9 cellular contexts compared by ENCODE assay signal in the genomic region with DNA sequence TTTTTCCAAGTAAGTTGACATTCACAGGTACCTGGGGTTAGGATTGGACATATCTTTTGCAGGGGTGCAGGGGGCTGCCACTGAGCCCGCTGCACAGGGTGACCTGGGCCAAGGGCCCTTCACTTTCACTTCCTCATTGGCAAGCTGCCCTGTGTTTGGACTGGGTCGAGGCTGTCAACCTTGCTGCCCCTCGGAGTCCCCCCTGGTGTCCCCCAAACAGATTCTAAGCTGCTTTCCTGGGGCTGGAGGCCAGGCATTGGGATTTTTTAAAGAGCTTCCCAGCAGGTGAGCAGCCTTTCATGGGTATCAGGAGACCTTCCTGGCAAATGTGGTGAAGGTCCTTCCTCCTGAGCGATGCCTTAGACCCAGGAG. TPM values are rescaled to one million over a fixed set of nuclear protein-coding genes. Genes with fewer than 3 reads are reported as not detected.
DNase-seq lines count a peak whose midpoint lies in the region; ATAC-seq lines count a peak whose summit lies in the region.
"Had no signal": no experiment of that assay in that cellular context is flagged by ENCODE, and none has a peak within 500 bp of the region (broad histone marks: within the 10 kb centered on the region; RNA-seq: fewer than 3 reads in every experiment).

No MANE protein-coding gene starts in this region.

- no peaks in the 10 kb centered on the region for H4K20me1 ChIP-seq in GM23248 (ENCODE audit: insufficient read depth)

- H3K36me3 ChIP-seq in GM23248 (ENCODE audit: low read depth): no peaks in the 10 kb centered on the region
- H3K36me3 ChIP-seq: adrenal gland had no signal

- H3K4me1 ChIP-seq in mononuclear cell (ENCODE audit: insufficient read depth, low read length) (peaks cover 64% of the 10 kb centered on the region), GM23248 (ENCODE audit: insufficient read depth) (no peaks in the 10 kb centered on the region)

- no peaks in the 10 kb centered on the region for H3K36me3 Mint-ChIP-seq in T-helper 1 cell treated with Interleukin-12 subunit alpha and Interleukin-12 subunit beta and Interleukin-4 antibody, amounts not matched to agents 30 μg/mL and 1 μg/mL, for 36 hours (ENCODE audit: low read depth)

- peaks cover 35% of the 10 kb centered on the region for H3K4me1 Mint-ChIP-seq in T-helper 1 cell treated with Interleukin-12 subunit alpha and Interleukin-12 subunit beta and Interleukin-4 antibody, amounts not matched to agents 30 μg/mL and 1 μg/mL, for 36 hours (ENCODE audit: low read depth)

- H3K9me3 ChIP-seq in mononuclear cell (ENCODE audit: low read depth, low read length) (no peaks in the 10 kb centered on the region), GM23248 (ENCODE audit: low read depth) (no peaks in the 10 kb centered on the region)
- H3K9me3 ChIP-seq: adrenal gland had no signal

- peak overlapping the region; percentile 83 for H3K27ac Mint-ChIP-seq in T-helper 1 cell treated with Interleukin-12 subunit alpha and Interleukin-12 subunit beta and Interleukin-4 antibody, amounts not matched to agents 30 μg/mL and 1 μg/mL, for 36 hours

- H3F3A ChIP-seq in GM23248 (ENCODE audit: insufficient read depth): no peaks in the 10 kb centered on the region

- 56 to 57% methylated on average over 4 of the region's 4 CpGs for WGBS in GM23248 (ENCODE audit: low coverage in 1 of 2, low lambda C conversion rate in 2 of 2, missing lambda C conversion rate in 2 of 2), 2 experiments

- H3K4me2 ChIP-seq in GM23248 (ENCODE audit: unreplicated experiment): no peak overlapping the region

- H3K27ac ChIP-seq in GM23248: no peak overlapping the region

- H3K79me2 ChIP-seq in GM23248 (ENCODE audit: insufficient read depth): no peaks in the 10 kb centered on the region

- H3K9ac ChIP-seq in GM23248: no peak overlapping the region

- H3K4me3 Mint-ChIP-seq in T-helper 1 cell treated with Interleukin-12 subunit alpha and Interleukin-12 subunit beta and Interleukin-4 antibody, amounts not matched to agents 30 μg/mL and 1 μg/mL, for 36 hours: peak overlapping the region; percentile 69

- no peaks in the 10 kb centered on the region for H3K9me3 Mint-ChIP-seq in T-helper 1 cell treated with Interleukin-12 subunit alpha and Interleukin-12 subunit beta and Interleukin-4 antibody, amounts not matched to agents 30 μg/mL and 1 μg/mL, for 36 hours

- ATAC-seq in HG03159 (IDR thresholded peaks at IDR 0.05; ENCODE audit: unreplicated experiment) (peak; percentile 14), GM19395 (IDR thresholded peaks at IDR 0.05; ENCODE audit: unreplicated experiment) (no peak), HG02763 (IDR thresholded peaks at IDR 0.05; ENCODE audit: unreplicated experiment) (no peak)

- H3K4me3 ChIP-seq in mononuclear cell (ENCODE audit: low read length) (peak overlapping the region; percentile 42), GM23248 (no peak overlapping the region)
- H3K4me3 ChIP-seq: adrenal gland had no signal

- no peak overlapping the region for H2AFZ ChIP-seq in GM23248

- DNase-seq in DMS79 (lab: John Stamatoyannopoulos, UW) (peak; percentile 91), NCI-H524 (lab: John Stamatoyannopoulos, UW) (no peak), GM23248 (no peak)

- H3K9me2 ChIP-seq in GM23248 (ENCODE audit: insufficient read depth): no peaks in the 10 kb centered on the region

- in situ Hi-C loops in GM23248 (cut with MboI): no loop called here

- H3K27me3 ChIP-seq in mononuclear cell (ENCODE audit: insufficient read depth, low read length): no peaks in the 10 kb centered on the region
- no peaks in the 10 kb centered on the region for H3K27me3 ChIP-seq in GM23248 (replicated peaks; ENCODE audit: insufficient read depth)
- H3K27me3 ChIP-seq: adrenal gland had no signal

- no peaks in the 10 kb centered on the region for H3K27me3 Mint-ChIP-seq in T-helper 1 cell treated with Interleukin-12 subunit alpha and Interleukin-12 subunit beta and Interleukin-4 antibody, amounts not matched to agents 30 μg/mL and 1 μg/mL, for 36 hours (ENCODE audit: low read depth)

RNA-seq across cellular contexts. Expression of gene UMODL1, which starts 7.9 kb away (rescaled TPM):
- under 0.01 TPM for total RNA-seq in mononuclear cell
- not detected in 2 replicates for total RNA-seq in GM23248 (2014; rRNA removed; shearing (Covaris generic))
- polyA plus RNA-seq in GM23248 (2016; fragmentation: Nextera tagmentation; extraction: Ambion mirVana): not detected in 2 replicates

RNA-seq across cellular contexts. Expression of gene ZBTB21, which starts 53.0 kb away (rescaled TPM):
- total RNA-seq in mononuclear cell: 60.4 TPM
- total RNA-seq in GM23248 (2014; rRNA removed; shearing (Covaris generic)): 10.6 and 10.7 TPM in 2 replicates
- 9.1 and 10.7 TPM in 2 replicates for polyA plus RNA-seq in GM23248 (2016; fragmentation: Nextera tagmentation; extraction: Ambion mirVana)
